In genomic region chr7:139646566-139646965, GRCh38 we compare ENCODE assay signal across 10 cellular contexts.
DNase-seq lines count a peak whose midpoint lies in the region; ATAC-seq and TF ChIP-seq lines count a peak whose summit lies in the region.
"Had no signal": no experiment of that assay in that cellular context is flagged by ENCODE, and none has a peak within 500 bp of the region (broad histone marks: within the 10 kb centered on the region; RNA-seq: fewer than 3 reads in every experiment).

No MANE protein-coding gene starts in this region.

- DNase-seq in right cardiac atrium (no peak), left cardiac atrium (no peak), hippocampal formation (lab: John Stamatoyannopoulos, UW) (peak; percentile 54 to 84), osteocyte (ENCODE audit: extremely low spot score, unreplicated experiment) (no peak), NCI-H187 (lab: John Stamatoyannopoulos, UW) (no peak), GM13977 (ENCODE audit: low spot score) (no peak), endothelial cell (ENCODE audit: low spot score) (no peak)
- no peak for DNase-seq in activated naive CD4-positive, alpha-beta T cell (lab: John Stamatoyannopoulos, UW)

- H3K4me1 ChIP-seq in right cardiac atrium (ENCODE audit: control insufficient read depth, insufficient read depth, low read length) = peaks cover 11% of the 10 kb centered on the region

- intact Hi-C loops in right cardiac atrium (cut with DNase I) = loop anchor here (2.0 to 10.0 kb wide), 4 partner anchors 86 to 358 kb away; partner anchors contain the start of gene HIPK2 (in 2 of the 4)
- intact Hi-C loops in left cardiac atrium (cut with DNase I) = loop anchor here (1.0 to 5.0 kb wide), 5 partner anchors 56 to 356 kb away; partner anchors contain the start of gene HIPK2 (in 1 of the 2)

- H3K27ac Mint-ChIP-seq in osteocyte (ENCODE audit: unreplicated experiment) = peak overlapping the region; percentile 73
- H3K27ac Mint-ChIP-seq in endothelial cell (ENCODE audit: unreplicated experiment) = no peak overlapping the region

- H3K27ac ChIP-seq in right cardiac atrium (ENCODE audit: low read length) = peak overlapping the region; percentile 9
- H3K27ac ChIP-seq: skin epidermis had no signal

- H3K9me3 Mint-ChIP-seq in osteocyte (ENCODE audit: unreplicated experiment) (no peaks in the 10 kb centered on the region), endothelial cell (ENCODE audit: unreplicated experiment) (no peaks in the 10 kb centered on the region)
- H3K9me3 Mint-ChIP-seq: nephron had no signal

- no peak for TF ChIP-seq CTCF in osteocyte (IDR thresholded peaks at IDR 0.05)
- TF ChIP-seq CTCF in GM13977 (IDR thresholded peaks at IDR 0.05; ENCODE audit: extremely low read depth, insufficient read depth, missing control alignments) = no peak
- no peak for TF ChIP-seq CTCF in endothelial cell (IDR thresholded peaks at IDR 0.05; ENCODE audit: unreplicated experiment)

- no peaks in the 10 kb centered on the region for H3K9me3 ChIP-seq in right cardiac atrium (ENCODE audit: control insufficient read depth, low read length)

- no peak overlapping the region for H3K4me3 ChIP-seq in right cardiac atrium (ENCODE audit: low read length)
- H3K4me3 ChIP-seq: skin epidermis had no signal

- 87% methylated on average over 4 of the region's 4 CpGs for WGBS in right cardiac atrium

- no peaks in the 10 kb centered on the region for H3K27me3 ChIP-seq in right cardiac atrium (ENCODE audit: control insufficient read depth, insufficient read depth)

- H3K4me1 Mint-ChIP-seq in osteocyte (ENCODE audit: unreplicated experiment) (peaks cover 60% of the 10 kb centered on the region), endothelial cell (ENCODE audit: unreplicated experiment) (peaks cover 18% of the 10 kb centered on the region)

- ATAC-seq in right cardiac atrium (no peak), left cardiac atrium (no peak)

- H3K27me3 Mint-ChIP-seq in osteocyte (ENCODE audit: unreplicated experiment) (no peaks in the 10 kb centered on the region), endothelial cell (ENCODE audit: unreplicated experiment) (no peaks in the 10 kb centered on the region)

- in situ Hi-C loops in GM13977 (cut with MboI; ENCODE audit: low pct_unique_long_range_greater_than_20kb, low sequenced_read_pairs, unreplicated experiment) = loop anchor here (10.0 kb wide), 2 partner anchors 118 to 358 kb away; no protein-coding TSS in a partner anchor

- H3K4me3 Mint-ChIP-seq in osteocyte (ENCODE audit: unreplicated experiment) (no peak overlapping the region), endothelial cell (ENCODE audit: unreplicated experiment) (no peak overlapping the region)
- H3K4me3 Mint-ChIP-seq: nephron had no signal

- H3K36me3 Mint-ChIP-seq in osteocyte (ENCODE audit: unreplicated experiment) (peaks cover 10% of the 10 kb centered on the region), endothelial cell (ENCODE audit: low read depth, unreplicated experiment) (peaks cover 4% of the 10 kb centered on the region)

Comparison
In these comparisons a context has a peak if more than half of its experiments do, and no peak if none do; other contexts are left out.
1. DNase-seq: peak in hippocampal formation (2 of 2); none in right cardiac atrium (0 of 3), left cardiac atrium (single experiment), osteocyte (single experiment), NCI-H187 (0 of 2), GM13977 (single experiment), endothelial cell (single experiment) and activated naive CD4-positive, alpha-beta T cell (0 of 4).